ENCODE assay signal across 8 cellular contexts in genomic region chr5:140345919-140346347, GRCh38. TPM values are rescaled to one million over a fixed set of nuclear protein-coding genes. Genes with fewer than 3 reads are reported as not detected.
DNase-seq lines count a peak whose midpoint lies in the region; ATAC-seq and TF ChIP-seq lines count a peak whose summit lies in the region.

No MANE protein-coding gene starts in this region.

- ATAC-seq in body of pancreas (peak; percentile 57), sciatic nerve (peak; percentile 57), HG03469 (IDR thresholded peaks at IDR 0.05; ENCODE audit: unreplicated experiment) (no peak)

- no peak overlapping the region for H3K27ac ChIP-seq in GM23248
- peak overlapping the region; percentile 42 to 87 (median 82) for H3K27ac ChIP-seq in body of pancreas
- H3K27ac ChIP-seq in iPS-18a (ENCODE audit: low read length), result no peak overlapping the region

- H3K36me3 ChIP-seq in GM23248 (ENCODE audit: low read depth) (no peaks in the 10 kb centered on the region), body of pancreas (replicated peaks in 1 of 2; ENCODE audit: insufficient read depth in 1 of 2, low read depth in 2 of 2) (no peaks in the 10 kb centered on the region), iPS-18a (ENCODE audit: control insufficient read depth, low read depth, low read length) (no peaks in the 10 kb centered on the region)

- peak; percentile 35 for TF ChIP-seq CTCF in GM10266 (IDR thresholded peaks at IDR 0.05; ENCODE audit: control insufficient read depth, insufficient read depth, low read depth, missing control alignments)
- TF ChIP-seq CTCF in body of pancreas (IDR thresholded peaks at IDR 0.05), result peak in 5 of 7 experiments; percentile 9 to 36 (median 24)

- intact Hi-C loops in body of pancreas (cut with DNase I) (no loop called here), sciatic nerve (cut with DNase I) (loop anchor here (5.0 kb wide), 1 partner anchor 104 kb away; no protein-coding TSS in a partner anchor)

- no peak for TF ChIP-seq POLR2A in body of pancreas (IDR thresholded peaks at IDR 0.05)

- H3K27me3 ChIP-seq in GM23248 (replicated peaks; ENCODE audit: insufficient read depth) (no peaks in the 10 kb centered on the region), body of pancreas (no peaks in the 10 kb centered on the region), iPS-18a (ENCODE audit: control insufficient read depth, insufficient read depth, low read length) (peaks cover 21% of the 10 kb centered on the region)

- H3K9ac ChIP-seq in GM23248 (peak overlapping the region; percentile 73), iPS-18a (ENCODE audit: low read length) (peak overlapping the region; percentile 31)

- peak; percentile 48 for DNase-seq in GM10266 (ENCODE audit: extremely low spot score)
- DNase-seq in GM23248, result peak; percentile 83
- DNase-seq in NCI-H2227 (lab: John Stamatoyannopoulos, UW; ENCODE audit: unreplicated experiment), result peak; percentile 34
- DNase-seq in body of pancreas, result peak; percentile 54 to 71 (median 68)
- DNase-seq in sciatic nerve (ENCODE audit: low spot score), result peak; percentile 76
- no peak for DNase-seq in activated CD4-positive, alpha-beta T cell treated with anti-CD3 and anti-CD28 coated beads, Interleukin-2, amount 50 U/mL, for 1 hour

- 0 to 1% methylated on average over 34 to 35 of the region's 35 CpGs for WGBS in GM23248 (ENCODE audit: low coverage in 1 of 2, low lambda C conversion rate in 2 of 2, missing lambda C conversion rate in 2 of 2), 2 experiments
- 7% methylated on average over 31 of the region's 35 CpGs; no CpG with 5 or more reads in 1 of the 2 donors for WGBS in body of pancreas, 2 donors

- H2AFZ ChIP-seq in GM23248, result peak overlapping the region; percentile 77

- peaks cover 4% of the 10 kb centered on the region; the same call in 1 of the 2 replicates for H3F3A ChIP-seq in GM23248 (ENCODE audit: insufficient read depth)

- peak overlapping the region; percentile 85 for H3K4me2 ChIP-seq in GM23248 (ENCODE audit: unreplicated experiment)

- H3K9me3 ChIP-seq in GM23248 (ENCODE audit: low read depth), result no peaks in the 10 kb centered on the region
- H3K9me3 ChIP-seq in body of pancreas, result no peaks in the 10 kb centered on the region
- no peaks in the 10 kb centered on the region for H3K9me3 ChIP-seq in iPS-18a (ENCODE audit: control insufficient read depth, low read depth, low read length)

- H3K4me1 ChIP-seq in GM23248 (ENCODE audit: insufficient read depth) (peaks cover 17% of the 10 kb centered on the region), body of pancreas (peaks cover 24% of the 10 kb centered on the region), iPS-18a (ENCODE audit: control insufficient read depth, low read depth, low read length) (peaks cover 5% of the 10 kb centered on the region)

- H3K4me3 ChIP-seq in GM23248, result peak overlapping the region; percentile 78
- peak overlapping the region; percentile 40 to 50 for H3K4me3 ChIP-seq in body of pancreas
- H3K4me3 ChIP-seq in iPS-18a (ENCODE audit: low read length), result peak overlapping the region; percentile 65

- H3K9me2 ChIP-seq in GM23248 (ENCODE audit: insufficient read depth), result no peaks in the 10 kb centered on the region

- peaks cover 14% of the 10 kb centered on the region for H3K79me2 ChIP-seq in GM23248 (ENCODE audit: insufficient read depth)

- no peaks in the 10 kb centered on the region for H4K20me1 ChIP-seq in GM23248 (ENCODE audit: insufficient read depth)

- in situ Hi-C loops in GM23248 (cut with MboI), result no loop called here

RNA-seq across cellular contexts. Expression of gene HBEGF, which starts 0.5 kb away (rescaled TPM):
- 7.5 and 9.5 TPM in 2 replicates for total RNA-seq in GM23248 (2014; rRNA removed; shearing (Covaris generic))
- polyA plus RNA-seq in GM23248 (2016; fragmentation: Nextera tagmentation; extraction: Ambion mirVana), result 4.5 and 4.9 TPM in 2 replicates
- total RNA-seq in body of pancreas, result 1 to 10 TPM; 3.1 to 7.3 TPM
- total RNA-seq in sciatic nerve, result 21.1 TPM

RNA-seq across cellular contexts. Expression of gene SLC4A9, which starts 14.1 kb away (rescaled TPM):
- total RNA-seq in GM23248 (2014; rRNA removed; shearing (Covaris generic)), result not detected in 2 replicates
- not detected in 2 replicates for polyA plus RNA-seq in GM23248 (2016; fragmentation: Nextera tagmentation; extraction: Ambion mirVana)
- total RNA-seq in body of pancreas (not detected), sciatic nerve (0.18 TPM)

RNA-seq across cellular contexts. Expression of gene PFDN1, which starts 43.0 kb away (rescaled TPM):
- 94.3 and 95.8 TPM in 2 replicates for total RNA-seq in GM23248 (2014; rRNA removed; shearing (Covaris generic))
- polyA plus RNA-seq in GM23248 (2016; fragmentation: Nextera tagmentation; extraction: Ambion mirVana), result 87.0 and 99.9 TPM in 2 replicates
- 10 to 100 TPM; 37.6 to 54.1 TPM for total RNA-seq in body of pancreas
- 42.7 TPM for total RNA-seq in sciatic nerve

RNA-seq across cellular contexts. Expression of gene ANKHD1, which starts 55.7 kb away (rescaled TPM):
- total RNA-seq in GM23248 (2014; rRNA removed; shearing (Covaris generic)), result 27.9 and 40.5 TPM in 2 replicates
- 24.3 and 26.1 TPM in 2 replicates for polyA plus RNA-seq in GM23248 (2016; fragmentation: Nextera tagmentation; extraction: Ambion mirVana)
- total RNA-seq in body of pancreas (100 to 1,000 TPM; 114 to 131 TPM), sciatic nerve (144 TPM)

Comparison
In these comparisons a context has a peak if more than half of its experiments do, and no peak if none do; other contexts are left out.
1. H3K27ac ChIP-seq: peak in body of pancreas (4 of 4); none in GM23248 (single experiment) and iPS-18a (single experiment).
2. Peak in every context shown above with its lines, with median percentiles within 50 percentile points of each other: H3K4me3 ChIP-seq.